2 cellular contexts compared by ENCODE assay signal in the genomic region with DNA sequence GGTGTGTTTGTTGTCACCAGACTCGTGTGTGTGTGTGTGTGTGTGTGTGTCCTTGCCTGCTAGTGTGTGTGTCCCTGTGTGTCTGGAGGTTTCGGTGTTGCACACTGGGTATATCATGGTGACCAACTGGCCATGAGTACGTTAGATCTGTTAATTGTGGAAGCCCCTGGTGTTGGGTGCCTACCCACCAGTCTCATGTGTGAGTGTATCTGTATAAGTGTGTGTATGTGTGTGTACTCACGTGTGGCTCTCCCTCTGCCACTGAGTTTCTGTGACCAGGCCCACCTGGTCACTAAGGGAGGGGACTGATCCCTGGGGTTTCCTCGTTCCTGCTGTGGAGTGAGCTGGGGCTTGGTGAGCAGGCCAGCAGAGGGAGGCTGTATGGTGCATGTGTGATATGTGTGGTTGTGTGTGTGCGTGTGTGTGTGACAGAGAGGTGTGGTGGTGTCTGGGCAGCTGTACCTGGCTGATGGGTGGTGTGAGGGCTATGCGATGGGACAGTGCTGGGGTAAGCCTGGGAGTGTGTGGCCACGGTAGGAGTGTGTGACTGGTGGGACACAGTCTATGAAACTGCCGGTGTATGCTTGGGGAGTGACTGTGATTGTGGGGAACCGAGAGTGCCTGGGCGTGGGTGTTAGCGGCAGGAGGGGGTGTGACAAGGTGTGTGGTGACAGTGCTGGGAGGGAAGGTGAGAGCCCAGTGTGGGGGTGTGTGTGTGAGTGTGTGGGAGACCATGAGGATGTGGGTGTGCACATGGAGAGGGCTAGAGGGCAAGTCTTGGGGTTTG.
TF ChIP-seq lines count a peak whose summit lies in the region.

No MANE protein-coding gene starts in this region.

TF ChIP-seq in HCT116, 20 proteins besides CTCF, POLR2A, EP300 and RAD21:
- TF ChIP-seq ZBTB33 (IDR thresholded peaks at IDR 0.05; ENCODE audit: extremely low read depth, insufficient replicate concordance, low read length) (no peak), ZFX (IDR thresholded peaks at IDR 0.05) (no peak), FOSL1 (IDR thresholded peaks at IDR 0.05; ENCODE audit: low read depth) (no peak), SP1 (IDR thresholded peaks at IDR 0.05; ENCODE audit: low read depth) (no peak), REST (IDR thresholded peaks at IDR 0.05; ENCODE audit: low read depth) (no peak)
- TF ChIP-seq, protein P1, sequence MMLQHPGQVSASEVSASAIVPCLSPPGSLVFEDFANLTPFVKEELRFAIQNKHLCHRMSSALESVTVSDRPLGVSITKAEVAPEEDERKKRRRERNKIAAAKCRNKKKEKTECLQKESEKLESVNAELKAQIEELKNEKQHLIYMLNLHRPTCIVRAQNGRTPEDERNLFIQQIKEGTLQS (IDR thresholded peaks at IDR 0.05): no peak
- TF ChIP-seq, protein P2, sequence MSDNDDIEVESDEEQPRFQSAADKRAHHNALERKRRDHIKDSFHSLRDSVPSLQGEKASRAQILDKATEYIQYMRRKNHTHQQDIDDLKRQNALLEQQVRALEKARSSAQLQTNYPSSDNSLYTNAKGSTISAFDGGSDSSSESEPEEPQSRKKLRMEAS (IDR thresholded peaks at IDR 0.05): no peak

TF ChIP-seq in H1, 55 proteins besides CTCF, POLR2A, EP300 and RAD21:
- TF ChIP-seq YY1 (IDR thresholded peaks at IDR 0.05; ENCODE audit: low read depth, low read length): no peak
